In the genomic region with DNA sequence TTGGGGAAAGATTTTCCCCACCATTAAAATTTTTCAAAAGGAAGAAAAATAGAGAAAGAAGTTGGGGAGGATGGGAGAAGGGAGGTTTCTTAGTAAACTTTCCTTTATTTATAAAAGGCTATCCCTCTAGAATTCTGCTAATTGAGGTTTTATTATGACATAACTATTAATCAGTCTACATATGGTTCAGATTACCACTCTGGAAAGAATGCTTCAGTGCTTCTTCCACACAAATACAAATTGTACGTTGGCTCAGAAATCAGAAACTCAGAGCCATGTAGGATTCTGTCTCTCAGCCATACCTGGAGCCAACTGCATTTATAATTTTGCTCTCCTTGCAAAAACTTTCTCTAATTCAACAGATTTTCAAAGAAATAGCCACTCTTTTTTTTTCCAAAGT, we compare ENCODE assay signal across 20 cellular contexts. TPM values are rescaled to one million over a fixed set of nuclear protein-coding genes. Genes with fewer than 3 reads are reported as not detected.
DNase-seq lines count a peak whose midpoint lies in the region; ATAC-seq and TF ChIP-seq lines count a peak whose summit lies in the region.
"Had no signal": no experiment of that assay in that cellular context is flagged by ENCODE, and none has a peak within 500 bp of the region (broad histone marks: within the 10 kb centered on the region; RNA-seq: fewer than 3 reads in every experiment).

No MANE protein-coding gene starts in this region.

- BruUV-seq in MCF 10A (replicated peaks; lab: Mats Ljungman, UMichigan): no TSS peak

- in situ Hi-C loops in astrocyte of the spinal cord (cut with HindIII; ENCODE audit: low sequenced_read_pairs): no loop called here

- no peaks in the 10 kb centered on the region for H3K36me3 Mint-ChIP-seq in MCF 10A (ENCODE audit: insufficient read depth, unreplicated experiment)
- H3K36me3 Mint-ChIP-seq: CD8-positive, alpha-beta memory T cell had no signal

- DNase-seq in EH (ENCODE audit: low read depth) (peak; percentile 7), NCI-H69 (lab: John Stamatoyannopoulos, UW) (peak; percentile 24), astrocyte of the spinal cord (ENCODE audit: low read depth, low spot score) (peak; percentile 24), foreskin fibroblast (peak; percentile 20 to 49), left lung (no peak), MCF 10A (ENCODE audit: unreplicated experiment) (no peak), SJCRH30 (no peak)
- no peak for DNase-seq in effector memory CD4-positive, alpha-beta T cell
- DNase-seq: C1 segment of cervical spinal cord; CD8-positive, alpha-beta memory T cell; H7; Kasumi-1; NCI-H1092 treated with DMSO at 0.1 percent for 48 hours; NCI-H146; NCI-H2081 treated with DMSO at 0.1 percent for 48 hours; NCI-H446 treated with DMSO at 0.1 percent for 48 hours; SHP77 treated with DMSO at 0.1 percent for 48 hours had no signal

- H3K4me1 Mint-ChIP-seq in MCF 10A (ENCODE audit: insufficient read depth, unreplicated experiment): no peaks in the 10 kb centered on the region
- H3K4me1 Mint-ChIP-seq: CD8-positive, alpha-beta memory T cell had no signal

- H3K4me3 ChIP-seq in astrocyte of the spinal cord (ENCODE audit: low read depth, low read length) (no peak overlapping the region), foreskin fibroblast (ENCODE audit: low read depth in 1 of 2, low read length in 2 of 2) (no peak overlapping the region), left lung (no peak overlapping the region), SJCRH30 (no peak overlapping the region)
- no peak overlapping the region for H3K4me3 ChIP-seq in effector memory CD4-positive, alpha-beta T cell (ENCODE audit: insufficient read depth, low read depth, low read length, poor library complexity, severe bottlenecking)
- H3K4me3 ChIP-seq: A549 had no signal

- POLR2A ChIA-PET in MCF 10A (lab: Yijun Ruan, JAX): no interaction called here

- CTCF ChIA-PET in MCF 10A (lab: Yijun Ruan, JAX): interaction anchor here (0.6 to 1.0 kb wide), 3 partner anchors 8 to 22 kb away, joined by 3 to 4 read pairs (median 4); no protein-coding TSS in a partner anchor

- no peaks in the 10 kb centered on the region for H3K4me1 ChIP-seq in effector memory CD4-positive, alpha-beta T cell (ENCODE audit: control insufficient read depth, insufficient read depth, low read length, poor library complexity, severe bottlenecking)
- H3K4me1 ChIP-seq in left lung (no peaks in the 10 kb centered on the region), SJCRH30 (no peaks in the 10 kb centered on the region)
- H3K4me1 ChIP-seq: A549 had no signal

- intact Hi-C loops in left lung (cut with DNase I) (no loop called here), MCF 10A (cut with micrococcal nuclease) (no loop called here)

- no peak overlapping the region for H3K27ac ChIP-seq in effector memory CD4-positive, alpha-beta T cell (ENCODE audit: insufficient read depth, low read length, poor library complexity, severe bottlenecking)
- H3K27ac ChIP-seq in left lung (no peak overlapping the region), SJCRH30 (no peak overlapping the region)
- H3K27ac ChIP-seq: A549, HL-60 had no signal

- H3K9me3 Mint-ChIP-seq in MCF 10A (ENCODE audit: unreplicated experiment): no peaks in the 10 kb centered on the region

- no peak for ATAC-seq in left lung
- ATAC-seq: A549 had no signal

- peaks cover 76% of the 10 kb centered on the region for H3K27me3 Mint-ChIP-seq in MCF 10A (ENCODE audit: insufficient read depth, unreplicated experiment)

- no peak overlapping the region for H3K27ac Mint-ChIP-seq in MCF 10A (ENCODE audit: low read depth, unreplicated experiment)

- TF ChIP-seq CTCF in astrocyte of the spinal cord (IDR thresholded peaks at IDR 0.05; ENCODE audit: low read depth, low read length) (no peak), foreskin fibroblast (IDR thresholded peaks at IDR 0.05; ENCODE audit: low read depth, low read length) (no peak), left lung (IDR thresholded peaks at IDR 0.05) (no peak), MCF 10A (IDR thresholded peaks at IDR 0.05; ENCODE audit: unreplicated experiment) (no peak)

- no peaks in the 10 kb centered on the region for H3K36me3 ChIP-seq in effector memory CD4-positive, alpha-beta T cell (ENCODE audit: control insufficient read depth, insufficient read depth, low read length)
- H3K36me3 ChIP-seq in left lung (no peaks in the 10 kb centered on the region), SJCRH30 (no peaks in the 10 kb centered on the region)

- H3K4me3 Mint-ChIP-seq in MCF 10A (ENCODE audit: unreplicated experiment): no peak overlapping the region
- H3K4me3 Mint-ChIP-seq: CD8-positive, alpha-beta memory T cell had no signal

- no peaks in the 10 kb centered on the region for H3K9me3 ChIP-seq in effector memory CD4-positive, alpha-beta T cell (ENCODE audit: control insufficient read depth, low read length)
- H3K9me3 ChIP-seq in left lung: no peaks in the 10 kb centered on the region
- H3K9me3 ChIP-seq in SJCRH30 (replicated peaks): no peaks in the 10 kb centered on the region
- H3K9me3 ChIP-seq: A549 had no signal

- no peaks in the 10 kb centered on the region for H3K27me3 ChIP-seq in effector memory CD4-positive, alpha-beta T cell (replicated peaks; ENCODE audit: control insufficient read depth, insufficient read depth, low read length, poor library complexity, severe bottlenecking)
- H3K27me3 ChIP-seq in left lung: peaks cover 0 to 6% of the 10 kb centered on the region in 2 donors
- H3K27me3 ChIP-seq in SJCRH30: no peaks in the 10 kb centered on the region

RNA-seq across cellular contexts. Expression of a gene that starts 37.1 kb away (rescaled TPM):
- total RNA-seq in left lung (10 to 100 TPM; 43.6 to 54.6 TPM), MCF 10A (2022) (7.4 and 9.4 TPM in 2 replicates)
- 8.3 and 10.2 TPM in 2 replicates for total RNA-seq in SJCRH30 (2014; rRNA removed; shearing (Covaris generic))
- total RNA-seq: CD8-positive, alpha-beta memory T cell; OCI-LY7 had no signal

Comparison
In these comparisons a context has a peak if more than half of its experiments do, and no peak if none do; other contexts are left out.
1. DNase-seq: peak in EH (single experiment), NCI-H69 (single experiment), astrocyte of the spinal cord (single experiment) and foreskin fibroblast (2 of 2); none in effector memory CD4-positive, alpha-beta T cell (0 of 3), left lung (0 of 2), MCF 10A (single experiment) and SJCRH30 (0 of 2).